In the genomic region with DNA sequence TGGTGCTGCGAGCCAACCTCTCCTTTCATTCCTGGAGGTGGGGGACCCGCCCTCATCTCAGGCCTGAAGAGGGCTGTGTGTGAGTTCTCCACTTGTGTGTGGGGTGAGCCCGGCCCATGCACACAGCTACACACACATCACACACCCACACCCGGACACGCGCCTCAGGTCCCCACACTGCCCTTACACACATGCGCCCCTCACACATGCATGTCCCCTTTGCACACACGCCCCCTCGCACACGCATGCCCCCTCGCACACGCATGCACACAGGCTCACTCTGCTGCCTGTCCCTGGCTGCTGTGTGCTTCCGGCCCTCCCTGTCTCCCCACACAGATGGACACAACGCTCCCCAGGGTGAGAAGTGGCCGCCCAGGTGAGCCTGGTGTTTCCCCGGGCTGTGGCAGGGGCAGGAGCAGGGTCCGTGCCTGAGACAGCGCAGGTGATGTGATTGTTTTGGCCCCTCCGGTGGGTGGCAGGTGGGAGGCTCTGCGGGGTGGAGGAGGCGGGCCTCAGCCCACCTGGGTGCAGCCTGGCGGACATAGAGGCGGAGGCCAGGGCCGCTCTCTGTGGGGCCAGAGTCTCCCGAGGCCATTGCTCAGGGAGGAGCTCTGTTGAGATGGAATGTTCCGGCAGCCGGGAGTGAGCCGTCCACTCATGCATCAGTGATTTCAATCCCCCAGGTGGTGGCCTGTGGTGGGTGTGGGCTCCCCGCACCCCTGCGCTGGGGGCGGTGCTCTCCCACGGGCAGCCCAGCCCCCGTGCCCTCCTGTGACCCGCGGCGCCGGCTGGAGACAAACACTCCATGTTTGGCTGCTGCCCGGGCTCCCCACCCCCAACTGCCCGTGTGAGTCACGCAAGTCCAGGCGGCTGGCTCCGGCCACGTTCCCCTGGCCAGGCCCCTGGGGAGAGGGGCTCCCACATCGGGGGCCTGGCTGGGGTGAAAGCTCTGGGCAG, we compare ENCODE assay signal across 9 cellular contexts. TPM values are rescaled to one million over a fixed set of nuclear protein-coding genes. Genes with fewer than 3 reads are reported as not detected.
A peak's percentile ranks its signal among the peaks of the same experiment; 100 is the strongest.
DNase-seq lines count a peak whose midpoint lies in the region; TF ChIP-seq lines count a peak whose summit lies in the region.
"Had no signal": no experiment of that assay in that cellular context is flagged by ENCODE, and none has a peak within 500 bp of the region (broad histone marks: within the 10 kb centered on the region; RNA-seq: fewer than 3 reads in every experiment).

No MANE protein-coding gene starts in this region.

- peak overlapping the region; percentile 71 for H3K27ac ChIP-seq in hepatocyte

- DNase-seq in GOT3 (lab: John Stamatoyannopoulos, UW) (peak; percentile 42), amniotic epithelial cell (ENCODE audit: low read depth) (peak; percentile 94), hepatocyte (ENCODE audit: low spot score) (peak; percentile 89), skeletal muscle cell (ENCODE audit: low read depth) (peak; percentile 74), NCI-H1105 treated with DMSO at 0.1 percent for 48 hours (lab: John Stamatoyannopoulos, UW) (no peak), UCSD-AML1 (lab: John Stamatoyannopoulos, UW; ENCODE audit: unreplicated experiment) (no peak), OCI-M2 (lab: John Stamatoyannopoulos, UW; ENCODE audit: unreplicated experiment) (no peak), germinal center (ENCODE audit: low spot score) (no peak)
- DNase-seq: effector CD8-positive, alpha-beta T cell had no signal

- H3K4me1 ChIP-seq in hepatocyte (ENCODE audit: insufficient read depth): peaks cover 25% of the 10 kb centered on the region

- H4K20me1 ChIP-seq in hepatocyte (ENCODE audit: insufficient read depth, poor library complexity, severe bottlenecking): no peaks in the 10 kb centered on the region

- no peaks in the 10 kb centered on the region for H3K27me3 ChIP-seq in hepatocyte

- H3K36me3 ChIP-seq in hepatocyte (replicated peaks; ENCODE audit: insufficient read depth, low read depth): no peaks in the 10 kb centered on the region

- no peak overlapping the region for H3K4me3 ChIP-seq in hepatocyte
- H3K4me3 ChIP-seq in skeletal muscle cell (ENCODE audit: low read depth, low read length): no peak overlapping the region

- 63% methylated on average over 32 of the region's 44 CpGs for WGBS in hepatocyte (ENCODE audit: low lambda C conversion rate, missing lambda C conversion rate)

- TF ChIP-seq CTCF in hepatocyte (IDR thresholded peaks at IDR 0.05; ENCODE audit: poor library complexity): no peak

- H3K9me3 ChIP-seq in hepatocyte (ENCODE audit: low read depth): no peaks in the 10 kb centered on the region

- H2AFZ ChIP-seq in hepatocyte: no peak overlapping the region

- H3K4me2 ChIP-seq in hepatocyte: peak overlapping the region; percentile 64

- no peaks in the 10 kb centered on the region for H3K79me2 ChIP-seq in hepatocyte

- no peaks in the 10 kb centered on the region for H3K9me2 ChIP-seq in hepatocyte (replicated peaks; ENCODE audit: insufficient read depth)

RNA-seq across cellular contexts. Expression of a gene that starts 29.1 kb away (rescaled TPM):
- total RNA-seq in hepatocyte: 8.6 and 9.1 TPM in 2 replicates
- 9.1 and 9.7 TPM in 2 replicates for polyA plus RNA-seq in hepatocyte

RNA-seq across cellular contexts. Expression of a gene that starts 43.1 kb away (rescaled TPM):
- total RNA-seq in hepatocyte: 0.67 and 1.3 TPM in 2 replicates
- 2.0 and 2.3 TPM in 2 replicates for polyA plus RNA-seq in hepatocyte

RNA-seq across cellular contexts. Expression of a gene that starts 48.0 kb away (rescaled TPM):
- total RNA-seq in hepatocyte: not detected in 2 replicates
- not detected in 2 replicates for polyA plus RNA-seq in hepatocyte

RNA-seq across cellular contexts. Expression of a gene that starts 58.5 kb away (rescaled TPM):
- not detected in 2 replicates for total RNA-seq in hepatocyte
- polyA plus RNA-seq in hepatocyte: not detected in 2 replicates

Comparison
In these comparisons a context has a peak if more than half of its experiments do, and no peak if none do; other contexts are left out.
1. DNase-seq: peak in GOT3 (single experiment), amniotic epithelial cell (single experiment), hepatocyte (single experiment) and skeletal muscle cell (single experiment); none in NCI-H1105 treated with DMSO at 0.1 percent for 48 hours (single experiment), UCSD-AML1 (single experiment), OCI-M2 (single experiment) and germinal center (single experiment).